1 cellular context compared by ENCODE assay signal in the genomic region with DNA sequence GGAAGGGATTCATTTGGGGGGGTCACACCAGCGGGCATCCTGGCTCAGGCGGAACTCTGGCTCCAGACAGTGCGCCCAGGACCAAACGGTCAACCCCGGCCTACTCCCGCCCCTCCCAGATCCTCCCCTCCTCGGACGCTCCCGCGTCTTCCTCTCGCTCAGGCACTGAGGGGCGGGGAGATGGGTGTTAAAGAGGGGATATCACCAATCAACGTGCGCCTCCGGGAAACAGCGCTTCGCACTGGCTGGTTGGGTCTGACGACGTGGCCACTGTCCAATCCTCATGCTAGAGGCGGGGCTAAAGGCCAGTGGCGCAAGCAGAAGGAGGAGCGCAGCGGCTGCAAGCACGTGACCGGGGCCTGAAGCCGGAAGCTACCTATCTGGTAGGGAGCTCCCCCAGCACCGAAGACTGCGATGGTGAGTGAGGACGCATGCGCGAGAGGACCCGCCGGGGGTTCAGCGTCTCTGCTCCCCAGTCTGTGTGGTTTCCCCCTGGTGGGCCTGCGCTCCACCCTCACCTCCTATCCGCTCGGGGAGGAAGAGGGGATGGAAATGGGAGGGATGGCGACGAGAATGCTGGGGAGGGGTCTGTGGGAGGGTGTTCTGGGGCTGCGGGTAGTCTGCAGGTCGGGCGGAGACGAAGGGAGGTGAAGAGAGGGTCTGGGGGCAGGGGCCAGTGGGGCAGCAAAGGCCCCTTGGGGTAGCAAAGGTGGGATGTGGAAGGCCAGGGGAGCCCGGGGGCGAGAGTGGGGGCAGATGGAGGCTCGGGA.
TF ChIP-seq lines count a peak whose summit lies in the region.

A gene (plus strand): TSS at position 360 of the 770 bp plus-strand sequence. CDS start 55 bp downstream, at position 415.

TF ChIP-seq in K562, 482 proteins besides CTCF, POLR2A, EP300 and RAD21 (continued from another document and continues in another):
- TF ChIP-seq PHF8 (IDR thresholded peaks at IDR 0.05; ENCODE audit: borderline replicate concordance, low read length): peak; percentile 93; the same call in 1 of the 2 replicates
- TF ChIP-seq, protein P1, sequence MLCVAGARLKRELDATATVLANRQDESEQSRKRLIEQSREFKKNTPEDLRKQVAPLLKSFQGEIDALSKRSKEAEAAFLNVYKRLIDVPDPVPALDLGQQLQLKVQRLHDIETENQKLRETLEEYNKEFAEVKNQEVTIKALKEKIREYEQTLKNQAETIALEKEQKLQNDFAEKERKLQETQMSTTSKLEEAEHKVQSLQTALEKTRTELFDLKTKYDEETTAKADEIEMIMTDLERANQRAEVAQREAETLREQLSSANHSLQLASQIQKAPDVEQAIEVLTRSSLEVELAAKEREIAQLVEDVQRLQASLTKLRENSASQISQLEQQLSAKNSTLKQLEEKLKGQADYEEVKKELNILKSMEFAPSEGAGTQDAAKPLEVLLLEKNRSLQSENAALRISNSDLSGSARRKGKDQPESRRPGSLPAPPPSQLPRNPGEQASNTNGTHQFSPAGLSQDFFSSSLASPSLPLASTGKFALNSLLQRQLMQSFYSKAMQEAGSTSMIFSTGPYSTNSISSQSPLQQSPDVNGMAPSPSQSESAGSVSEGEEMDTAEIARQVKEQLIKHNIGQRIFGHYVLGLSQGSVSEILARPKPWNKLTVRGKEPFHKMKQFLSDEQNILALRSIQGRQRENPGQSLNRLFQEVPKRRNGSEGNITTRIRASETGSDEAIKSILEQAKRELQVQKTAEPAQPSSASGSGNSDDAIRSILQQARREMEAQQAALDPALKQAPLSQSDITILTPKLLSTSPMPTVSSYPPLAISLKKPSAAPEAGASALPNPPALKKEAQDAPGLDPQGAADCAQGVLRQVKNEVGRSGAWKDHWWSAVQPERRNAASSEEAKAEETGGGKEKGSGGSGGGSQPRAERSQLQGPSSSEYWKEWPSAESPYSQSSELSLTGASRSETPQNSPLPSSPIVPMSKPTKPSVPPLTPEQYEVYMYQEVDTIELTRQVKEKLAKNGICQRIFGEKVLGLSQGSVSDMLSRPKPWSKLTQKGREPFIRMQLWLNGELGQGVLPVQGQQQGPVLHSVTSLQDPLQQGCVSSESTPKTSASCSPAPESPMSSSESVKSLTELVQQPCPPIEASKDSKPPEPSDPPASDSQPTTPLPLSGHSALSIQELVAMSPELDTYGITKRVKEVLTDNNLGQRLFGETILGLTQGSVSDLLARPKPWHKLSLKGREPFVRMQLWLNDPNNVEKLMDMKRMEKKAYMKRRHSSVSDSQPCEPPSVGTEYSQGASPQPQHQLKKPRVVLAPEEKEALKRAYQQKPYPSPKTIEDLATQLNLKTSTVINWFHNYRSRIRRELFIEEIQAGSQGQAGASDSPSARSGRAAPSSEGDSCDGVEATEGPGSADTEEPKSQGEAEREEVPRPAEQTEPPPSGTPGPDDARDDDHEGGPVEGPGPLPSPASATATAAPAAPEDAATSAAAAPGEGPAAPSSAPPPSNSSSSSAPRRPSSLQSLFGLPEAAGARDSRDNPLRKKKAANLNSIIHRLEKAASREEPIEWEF (CRISPR knock-in tag; IDR thresholded peaks at IDR 0.05): no peak
- TF ChIP-seq ZNF707 (CRISPR knock-in tag; conservative IDR thresholded peaks at IDR 0.05): no peak
- TF ChIP-seq ZNF766 (CRISPR knock-in tag; conservative IDR thresholded peaks at IDR 0.05): no peak
- 0 out of 2 replicates have a peak, but pooled peaks have one; percentile 20 for TF ChIP-seq JUND (IDR thresholded peaks at IDR 0.05; ENCODE audit: borderline replicate concordance, low read depth, low read length)
- no peak; the same call in 2 of the 3 replicates for TF ChIP-seq JUND (tag; IDR thresholded peaks at IDR 0.05; ENCODE audit: borderline replicate concordance, low read depth, low read length)
- TF ChIP-seq, protein P2, sequence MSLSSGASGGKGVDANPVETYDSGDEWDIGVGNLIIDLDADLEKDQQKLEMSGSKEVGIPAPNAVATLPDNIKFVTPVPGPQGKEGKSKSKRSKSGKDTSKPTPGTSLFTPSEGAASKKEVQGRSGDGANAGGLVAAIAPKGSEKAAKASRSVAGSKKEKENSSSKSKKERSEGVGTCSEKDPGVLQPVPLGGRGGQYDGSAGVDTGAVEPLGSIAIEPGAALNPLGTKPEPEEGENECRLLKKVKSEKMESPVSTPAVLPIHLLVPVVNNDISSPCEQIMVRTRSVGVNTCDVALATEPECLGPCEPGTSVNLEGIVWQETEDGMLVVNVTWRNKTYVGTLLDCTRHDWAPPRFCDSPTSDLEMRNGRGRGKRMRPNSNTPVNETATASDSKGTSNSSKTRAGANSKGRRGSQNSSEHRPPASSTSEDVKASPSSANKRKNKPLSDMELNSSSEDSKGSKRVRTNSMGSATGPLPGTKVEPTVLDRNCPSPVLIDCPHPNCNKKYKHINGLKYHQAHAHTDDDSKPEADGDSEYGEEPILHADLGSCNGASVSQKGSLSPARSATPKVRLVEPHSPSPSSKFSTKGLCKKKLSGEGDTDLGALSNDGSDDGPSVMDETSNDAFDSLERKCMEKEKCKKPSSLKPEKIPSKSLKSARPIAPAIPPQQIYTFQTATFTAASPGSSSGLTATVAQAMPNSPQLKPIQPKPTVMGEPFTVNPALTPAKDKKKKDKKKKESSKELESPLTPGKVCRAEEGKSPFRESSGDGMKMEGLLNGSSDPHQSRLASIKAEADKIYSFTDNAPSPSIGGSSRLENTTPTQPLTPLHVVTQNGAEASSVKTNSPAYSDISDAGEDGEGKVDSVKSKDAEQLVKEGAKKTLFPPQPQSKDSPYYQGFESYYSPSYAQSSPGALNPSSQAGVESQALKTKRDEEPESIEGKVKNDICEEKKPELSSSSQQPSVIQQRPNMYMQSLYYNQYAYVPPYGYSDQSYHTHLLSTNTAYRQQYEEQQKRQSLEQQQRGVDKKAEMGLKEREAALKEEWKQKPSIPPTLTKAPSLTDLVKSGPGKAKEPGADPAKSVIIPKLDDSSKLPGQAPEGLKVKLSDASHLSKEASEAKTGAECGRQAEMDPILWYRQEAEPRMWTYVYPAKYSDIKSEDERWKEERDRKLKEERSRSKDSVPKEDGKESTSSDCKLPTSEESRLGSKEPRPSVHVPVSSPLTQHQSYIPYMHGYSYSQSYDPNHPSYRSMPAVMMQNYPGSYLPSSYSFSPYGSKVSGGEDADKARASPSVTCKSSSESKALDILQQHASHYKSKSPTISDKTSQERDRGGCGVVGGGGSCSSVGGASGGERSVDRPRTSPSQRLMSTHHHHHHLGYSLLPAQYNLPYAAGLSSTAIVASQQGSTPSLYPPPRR (CRISPR knock-in tag; IDR thresholded peaks at IDR 0.05; ENCODE audit: borderline replicate concordance): no peak
- no peak for TF ChIP-seq ZNF408 (CRISPR knock-in tag; IDR thresholded peaks at IDR 0.05; ENCODE audit: low read depth)
- TF ChIP-seq, protein P3, sequence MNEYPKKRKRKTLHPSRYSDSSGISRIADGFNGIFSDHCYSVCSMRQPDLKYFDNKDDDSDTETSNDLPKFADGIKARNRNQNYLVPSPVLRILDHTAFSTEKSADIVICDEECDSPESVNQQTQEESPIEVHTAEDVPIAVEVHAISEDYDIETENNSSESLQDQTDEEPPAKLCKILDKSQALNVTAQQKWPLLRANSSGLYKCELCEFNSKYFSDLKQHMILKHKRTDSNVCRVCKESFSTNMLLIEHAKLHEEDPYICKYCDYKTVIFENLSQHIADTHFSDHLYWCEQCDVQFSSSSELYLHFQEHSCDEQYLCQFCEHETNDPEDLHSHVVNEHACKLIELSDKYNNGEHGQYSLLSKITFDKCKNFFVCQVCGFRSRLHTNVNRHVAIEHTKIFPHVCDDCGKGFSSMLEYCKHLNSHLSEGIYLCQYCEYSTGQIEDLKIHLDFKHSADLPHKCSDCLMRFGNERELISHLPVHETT (CRISPR knock-in tag; conservative IDR thresholded peaks at IDR 0.05 in 1 of 2, IDR thresholded peaks at IDR 0.05 in 1 of 2): no peak
- no peak for TF ChIP-seq ZNF347 (CRISPR knock-in tag; IDR thresholded peaks at IDR 0.05; ENCODE audit: low read depth)
- TF ChIP-seq NEUROD1 (IDR thresholded peaks at IDR 0.05; ENCODE audit: borderline replicate concordance, low read depth, low read length, partially characterized antibody): peak; percentile 99
- TF ChIP-seq RCOR1 (IDR thresholded peaks at IDR 0.05; ENCODE audit: borderline replicate concordance in 1 of 2, low read depth in 2 of 2, low read length in 2 of 2): peak in 1 of 2 experiments; percentile 64; a peak in 3 of 4 replicates
- TF ChIP-seq SMAD2 (IDR thresholded peaks at IDR 0.05; ENCODE audit: low read depth, low read length): no peak
- TF ChIP-seq HDAC2 (IDR thresholded peaks at IDR 0.05): peak; percentile 51; the same call in 1 of the 2 replicates
- TF ChIP-seq LARP7 (IDR thresholded peaks at IDR 0.05): peak; percentile 52; the same call in 1 of the 2 replicates
- TF ChIP-seq, protein P4, sequence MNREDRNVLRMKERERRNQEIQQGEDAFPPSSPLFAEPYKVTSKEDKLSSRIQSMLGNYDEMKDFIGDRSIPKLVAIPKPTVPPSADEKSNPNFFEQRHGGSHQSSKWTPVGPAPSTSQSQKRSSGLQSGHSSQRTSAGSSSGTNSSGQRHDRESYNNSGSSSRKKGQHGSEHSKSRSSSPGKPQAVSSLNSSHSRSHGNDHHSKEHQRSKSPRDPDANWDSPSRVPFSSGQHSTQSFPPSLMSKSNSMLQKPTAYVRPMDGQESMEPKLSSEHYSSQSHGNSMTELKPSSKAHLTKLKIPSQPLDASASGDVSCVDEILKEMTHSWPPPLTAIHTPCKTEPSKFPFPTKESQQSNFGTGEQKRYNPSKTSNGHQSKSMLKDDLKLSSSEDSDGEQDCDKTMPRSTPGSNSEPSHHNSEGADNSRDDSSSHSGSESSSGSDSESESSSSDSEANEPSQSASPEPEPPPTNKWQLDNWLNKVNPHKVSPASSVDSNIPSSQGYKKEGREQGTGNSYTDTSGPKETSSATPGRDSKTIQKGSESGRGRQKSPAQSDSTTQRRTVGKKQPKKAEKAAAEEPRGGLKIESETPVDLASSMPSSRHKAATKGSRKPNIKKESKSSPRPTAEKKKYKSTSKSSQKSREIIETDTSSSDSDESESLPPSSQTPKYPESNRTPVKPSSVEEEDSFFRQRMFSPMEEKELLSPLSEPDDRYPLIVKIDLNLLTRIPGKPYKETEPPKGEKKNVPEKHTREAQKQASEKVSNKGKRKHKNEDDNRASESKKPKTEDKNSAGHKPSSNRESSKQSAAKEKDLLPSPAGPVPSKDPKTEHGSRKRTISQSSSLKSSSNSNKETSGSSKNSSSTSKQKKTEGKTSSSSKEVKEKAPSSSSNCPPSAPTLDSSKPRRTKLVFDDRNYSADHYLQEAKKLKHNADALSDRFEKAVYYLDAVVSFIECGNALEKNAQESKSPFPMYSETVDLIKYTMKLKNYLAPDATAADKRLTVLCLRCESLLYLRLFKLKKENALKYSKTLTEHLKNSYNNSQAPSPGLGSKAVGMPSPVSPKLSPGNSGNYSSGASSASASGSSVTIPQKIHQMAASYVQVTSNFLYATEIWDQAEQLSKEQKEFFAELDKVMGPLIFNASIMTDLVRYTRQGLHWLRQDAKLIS (CRISPR knock-in tag; IDR thresholded peaks at IDR 0.05): no peak
- TF ChIP-seq, protein P5, sequence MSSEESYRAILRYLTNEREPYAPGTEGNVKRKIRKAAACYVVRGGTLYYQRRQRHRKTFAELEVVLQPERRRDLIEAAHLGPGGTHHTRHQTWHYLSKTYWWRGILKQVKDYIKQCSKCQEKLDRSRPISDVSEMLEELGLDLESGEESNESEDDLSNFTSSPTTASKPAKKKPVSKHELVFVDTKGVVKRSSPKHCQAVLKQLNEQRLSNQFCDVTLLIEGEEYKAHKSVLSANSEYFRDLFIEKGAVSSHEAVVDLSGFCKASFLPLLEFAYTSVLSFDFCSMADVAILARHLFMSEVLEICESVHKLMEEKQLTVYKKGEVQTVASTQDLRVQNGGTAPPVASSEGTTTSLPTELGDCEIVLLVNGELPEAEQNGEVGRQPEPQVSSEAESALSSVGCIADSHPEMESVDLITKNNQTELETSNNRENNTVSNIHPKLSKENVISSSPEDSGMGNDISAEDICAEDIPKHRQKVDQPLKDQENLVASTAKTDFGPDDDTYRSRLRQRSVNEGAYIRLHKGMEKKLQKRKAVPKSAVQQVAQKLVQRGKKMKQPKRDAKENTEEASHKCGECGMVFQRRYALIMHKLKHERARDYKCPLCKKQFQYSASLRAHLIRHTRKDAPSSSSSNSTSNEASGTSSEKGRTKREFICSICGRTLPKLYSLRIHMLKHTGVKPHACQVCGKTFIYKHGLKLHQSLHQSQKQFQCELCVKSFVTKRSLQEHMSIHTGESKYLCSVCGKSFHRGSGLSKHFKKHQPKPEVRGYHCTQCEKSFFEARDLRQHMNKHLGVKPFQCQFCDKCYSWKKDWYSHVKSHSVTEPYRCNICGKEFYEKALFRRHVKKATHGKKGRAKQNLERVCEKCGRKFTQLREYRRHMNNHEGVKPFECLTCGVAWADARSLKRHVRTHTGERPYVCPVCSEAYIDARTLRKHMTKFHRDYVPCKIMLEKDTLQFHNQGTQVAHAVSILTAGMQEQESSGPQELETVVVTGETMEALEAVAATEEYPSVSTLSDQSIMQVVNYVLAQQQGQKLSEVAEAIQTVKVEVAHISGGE (CRISPR knock-in tag; IDR thresholded peaks at IDR 0.05): peak in 1 of 3 experiments; percentile 72; a peak in 2 of 6 replicates
- no peak for TF ChIP-seq KLF13 (tag; IDR thresholded peaks at IDR 0.05; ENCODE audit: borderline replicate concordance, low read depth)
- no peak for TF ChIP-seq ILF3 (IDR thresholded peaks at IDR 0.05; ENCODE audit: borderline replicate concordance)
- TF ChIP-seq, protein P6, sequence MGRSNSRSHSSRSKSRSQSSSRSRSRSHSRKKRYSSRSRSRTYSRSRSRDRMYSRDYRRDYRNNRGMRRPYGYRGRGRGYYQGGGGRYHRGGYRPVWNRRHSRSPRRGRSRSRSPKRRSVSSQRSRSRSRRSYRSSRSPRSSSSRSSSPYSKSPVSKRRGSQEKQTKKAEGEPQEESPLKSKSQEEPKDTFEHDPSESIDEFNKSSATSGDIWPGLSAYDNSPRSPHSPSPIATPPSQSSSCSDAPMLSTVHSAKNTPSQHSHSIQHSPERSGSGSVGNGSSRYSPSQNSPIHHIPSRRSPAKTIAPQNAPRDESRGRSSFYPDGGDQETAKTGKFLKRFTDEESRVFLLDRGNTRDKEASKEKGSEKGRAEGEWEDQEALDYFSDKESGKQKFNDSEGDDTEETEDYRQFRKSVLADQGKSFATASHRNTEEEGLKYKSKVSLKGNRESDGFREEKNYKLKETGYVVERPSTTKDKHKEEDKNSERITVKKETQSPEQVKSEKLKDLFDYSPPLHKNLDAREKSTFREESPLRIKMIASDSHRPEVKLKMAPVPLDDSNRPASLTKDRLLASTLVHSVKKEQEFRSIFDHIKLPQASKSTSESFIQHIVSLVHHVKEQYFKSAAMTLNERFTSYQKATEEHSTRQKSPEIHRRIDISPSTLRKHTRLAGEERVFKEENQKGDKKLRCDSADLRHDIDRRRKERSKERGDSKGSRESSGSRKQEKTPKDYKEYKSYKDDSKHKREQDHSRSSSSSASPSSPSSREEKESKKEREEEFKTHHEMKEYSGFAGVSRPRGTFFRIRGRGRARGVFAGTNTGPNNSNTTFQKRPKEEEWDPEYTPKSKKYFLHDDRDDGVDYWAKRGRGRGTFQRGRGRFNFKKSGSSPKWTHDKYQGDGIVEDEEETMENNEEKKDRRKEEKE (IDR thresholded peaks at IDR 0.05; ENCODE audit: borderline replicate concordance in 1 of 2, control insufficient read depth in 1 of 2, low read depth in 2 of 2, low read length in 1 of 2): no peak
- no peak for TF ChIP-seq CAMTA2 (CRISPR knock-in tag; conservative IDR thresholded peaks at IDR 0.05)
- no peak for TF ChIP-seq PCBP1 (IDR thresholded peaks at IDR 0.05; ENCODE audit: low read depth, low read length, poor library complexity, severe bottlenecking)
- TF ChIP-seq CC2D1A (IDR thresholded peaks at IDR 0.05): no peak
- no peak for TF ChIP-seq ZNF583 (CRISPR knock-in tag; IDR thresholded peaks at IDR 0.05)
- no peak for TF ChIP-seq ADNP (tag; IDR thresholded peaks at IDR 0.05)
